ENCODE assay signal across 1 cellular context in the genomic region with DNA sequence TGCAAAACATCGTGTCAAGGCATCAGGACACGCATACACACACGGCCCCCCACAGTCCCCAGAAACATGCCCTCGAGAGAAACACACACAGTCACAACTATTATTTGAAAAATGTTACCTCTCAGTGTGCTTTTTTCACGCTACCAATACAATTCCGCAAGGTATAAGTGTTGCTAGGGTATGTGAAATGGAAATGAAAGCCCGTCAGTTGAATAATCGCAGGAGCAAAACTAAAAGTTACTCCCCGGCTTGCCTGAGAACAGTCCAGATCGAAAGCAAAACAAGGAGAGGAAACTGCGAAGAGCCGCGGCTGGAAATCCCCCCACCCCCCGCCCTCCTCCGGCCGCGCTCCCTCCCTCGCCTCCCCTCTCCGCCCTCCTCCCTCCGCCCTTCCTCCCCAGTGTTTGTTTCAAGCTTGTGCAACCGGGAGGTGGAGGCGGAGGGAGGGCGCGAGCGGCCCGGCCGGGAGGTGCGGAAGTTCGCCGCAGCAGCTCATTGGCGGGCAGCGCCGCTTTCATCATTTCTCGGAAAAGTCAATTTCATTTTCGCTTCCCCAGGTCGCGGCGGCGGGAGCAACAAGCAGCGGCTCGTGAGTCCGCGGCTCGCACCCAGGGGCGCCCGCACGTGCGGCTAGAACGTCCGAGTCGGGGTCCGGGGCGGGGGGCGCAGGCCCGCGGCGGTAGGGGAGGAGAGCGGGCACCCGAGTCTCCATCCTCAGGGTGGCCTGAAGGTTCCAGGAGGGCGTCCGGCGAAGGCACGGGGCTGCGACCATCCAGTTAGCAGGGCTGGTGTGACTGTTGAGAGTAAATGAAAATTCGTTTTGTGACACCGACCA.
TF ChIP-seq lines count a peak whose summit lies in the region.

A gene (minus strand): TSS at position 290 of the 835 bp plus-strand sequence. CDS start 45,486 bp downstream, outside the sequence.

TF ChIP-seq in H1, 55 proteins besides CTCF, POLR2A, EP300 and RAD21:
- TF ChIP-seq KDM5A (IDR thresholded peaks at IDR 0.05; ENCODE audit: low read length) (no peak), SIRT6 (IDR thresholded peaks at IDR 0.05; ENCODE audit: low read length) (no peak), CHD1 (IDR thresholded peaks at IDR 0.05; ENCODE audit: low read depth, low read length) (no peak), CHD2 (IDR thresholded peaks at IDR 0.05; ENCODE audit: low read length) (no peak), SIX5 (IDR thresholded peaks at IDR 0.05; ENCODE audit: low read depth, low read length) (no peak), SAP30 (IDR thresholded peaks at IDR 0.05; ENCODE audit: insufficient read depth, insufficient replicate concordance, low read length) (no peak), SP2 (IDR thresholded peaks at IDR 0.05; ENCODE audit: low read length) (no peak), YY1 (IDR thresholded peaks at IDR 0.05; ENCODE audit: low read depth, low read length) (0 out of 2 replicates have a peak, but pooled peaks have one; percentile 44), TEAD4 (IDR thresholded peaks at IDR 0.05; ENCODE audit: low read depth, low read length) (no peak), BACH1 (IDR thresholded peaks at IDR 0.05; ENCODE audit: low read length) (no peak), SRF (IDR thresholded peaks at IDR 0.05; ENCODE audit: low read depth, low read length) (no peak), SIN3A (conservative IDR thresholded peaks at IDR 0.05 in 1 of 2, IDR thresholded peaks at IDR 0.05 in 1 of 2; ENCODE audit: low read depth in 1 of 2, low read length in 2 of 2) (peak in 1 of 2 experiments; percentile 76; a peak in 1 of 4 replicates), SUZ12 (IDR thresholded peaks at IDR 0.05; ENCODE audit: low read length) (no peak), BCL11A (IDR thresholded peaks at IDR 0.05; ENCODE audit: low read depth in 2 of 2, low read length in 2 of 2) (no peak), POU5F1 (IDR thresholded peaks at IDR 0.05; ENCODE audit: low read depth, low read length) (no peak), GTF2F1 (IDR thresholded peaks at IDR 0.05; ENCODE audit: borderline replicate concordance, low read depth, low read length) (no peak), BRCA1 (IDR thresholded peaks at IDR 0.05; ENCODE audit: low read depth, low read length) (no peak), TAF1 (IDR thresholded peaks at IDR 0.05; ENCODE audit: low read depth, low read length) (peak; percentile 70), CBX5 (IDR thresholded peaks at IDR 0.05; ENCODE audit: low read depth, low read length) (no peak), RXRA (IDR thresholded peaks at IDR 0.05; ENCODE audit: insufficient read depth, low read depth, low read length) (no peak), FOSL1 (IDR thresholded peaks at IDR 0.05; ENCODE audit: insufficient read depth, low read depth, low read length) (no peak), KDM1A (IDR thresholded peaks at IDR 0.05; ENCODE audit: borderline replicate concordance, low read length) (no peak), SP1 (IDR thresholded peaks at IDR 0.05; ENCODE audit: low read depth, low read length) (no peak; the same call in 1 of the 2 replicates), PHF8 (conservative IDR thresholded peaks at IDR 0.05; ENCODE audit: low read depth, low read length) (peak; percentile 70), HDAC6 (IDR thresholded peaks at IDR 0.05; ENCODE audit: low read depth, low read length) (no peak), EZH2 (IDR thresholded peaks at IDR 0.05; ENCODE audit: low read depth, low read length, severe bottlenecking) (no peak), SP4 (IDR thresholded peaks at IDR 0.05; ENCODE audit: low read length) (no peak), ZNF274 (IDR thresholded peaks at IDR 0.05; ENCODE audit: borderline replicate concordance, extremely low read depth, low read length) (no peak), EGR1 (IDR thresholded peaks at IDR 0.05; ENCODE audit: borderline replicate concordance, low read depth, low read length) (peak; percentile 93), MAFK (IDR thresholded peaks at IDR 0.05; ENCODE audit: low read depth, low read length) (no peak), ASH2L (IDR thresholded peaks at IDR 0.05; ENCODE audit: low read length) (peak; percentile 98), RNF2 (IDR thresholded peaks at IDR 0.05; ENCODE audit: borderline replicate concordance, low read depth, low read length, missing control alignments, poor library complexity, severe bottlenecking) (no peak), KDM4A (IDR thresholded peaks at IDR 0.05; ENCODE audit: low read depth, low read length, severe bottlenecking) (peak; percentile 69), HDAC2 (IDR thresholded peaks at IDR 0.05; ENCODE audit: borderline replicate concordance in 1 of 2, low read depth in 2 of 2, low read length in 2 of 2) (peak in 1 of 2 experiments; percentile 15; a peak in 1 of 4 replicates), TCF12 (IDR thresholded peaks at IDR 0.05; ENCODE audit: low read depth, low read length) (no peak), CREB1 (IDR thresholded peaks at IDR 0.05) (no peak), RFX5 (IDR thresholded peaks at IDR 0.05; ENCODE audit: borderline replicate concordance, low read depth, low read length) (no peak), TBP (IDR thresholded peaks at IDR 0.05; ENCODE audit: low read depth, low read length) (0 out of 2 replicates have a peak, but pooled peaks have one; percentile 29), NRF1 (IDR thresholded peaks at IDR 0.05; ENCODE audit: low read depth, low read length) (no peak), RBBP5 (IDR thresholded peaks at IDR 0.05; ENCODE audit: borderline replicate concordance, low read depth, low read length) (peak; percentile 65; the same call in 1 of the 2 replicates), TAF7 (optimal IDR thresholded peaks at IDR 0.05; ENCODE audit: borderline replicate concordance, low read depth, low read length) (peak; percentile 71), CBX8 (IDR thresholded peaks at IDR 0.05; ENCODE audit: borderline replicate concordance, low read depth, low read length) (no peak), JUN (IDR thresholded peaks at IDR 0.05; ENCODE audit: low read depth, low read length) (no peak), NANOG (IDR thresholded peaks at IDR 0.05; ENCODE audit: insufficient read depth, low read depth, low read length, poor library complexity, severe bottlenecking) (no peak), POLR2AphosphoS5 (IDR thresholded peaks at IDR 0.05; ENCODE audit: low read depth, low read length) (0 out of 2 replicates have a peak, but pooled peaks have one; percentile 27), GABPA (IDR thresholded peaks at IDR 0.05; ENCODE audit: borderline replicate concordance, insufficient read depth, low read length) (no peak), CTBP2 (IDR thresholded peaks at IDR 0.05; ENCODE audit: borderline replicate concordance, insufficient read depth, insufficient read length, low read length) (no peak), CEBPB (IDR thresholded peaks at IDR 0.05; ENCODE audit: low read depth, low read length) (peak; percentile 94), JUND (IDR thresholded peaks at IDR 0.05; ENCODE audit: low read length) (no peak)
- TF ChIP-seq, protein P1, sequence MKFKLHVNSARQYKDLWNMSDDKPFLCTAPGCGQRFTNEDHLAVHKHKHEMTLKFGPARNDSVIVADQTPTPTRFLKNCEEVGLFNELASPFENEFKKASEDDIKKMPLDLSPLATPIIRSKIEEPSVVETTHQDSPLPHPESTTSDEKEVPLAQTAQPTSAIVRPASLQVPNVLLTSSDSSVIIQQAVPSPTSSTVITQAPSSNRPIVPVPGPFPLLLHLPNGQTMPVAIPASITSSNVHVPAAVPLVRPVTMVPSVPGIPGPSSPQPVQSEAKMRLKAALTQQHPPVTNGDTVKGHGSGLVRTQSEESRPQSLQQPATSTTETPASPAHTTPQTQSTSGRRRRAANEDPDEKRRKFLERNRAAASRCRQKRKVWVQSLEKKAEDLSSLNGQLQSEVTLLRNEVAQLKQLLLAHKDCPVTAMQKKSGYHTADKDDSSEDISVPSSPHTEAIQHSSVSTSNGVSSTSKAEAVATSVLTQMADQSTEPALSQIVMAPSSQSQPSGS (IDR thresholded peaks at IDR 0.05; ENCODE audit: low read length): no peak
- TF ChIP-seq, protein P2, sequence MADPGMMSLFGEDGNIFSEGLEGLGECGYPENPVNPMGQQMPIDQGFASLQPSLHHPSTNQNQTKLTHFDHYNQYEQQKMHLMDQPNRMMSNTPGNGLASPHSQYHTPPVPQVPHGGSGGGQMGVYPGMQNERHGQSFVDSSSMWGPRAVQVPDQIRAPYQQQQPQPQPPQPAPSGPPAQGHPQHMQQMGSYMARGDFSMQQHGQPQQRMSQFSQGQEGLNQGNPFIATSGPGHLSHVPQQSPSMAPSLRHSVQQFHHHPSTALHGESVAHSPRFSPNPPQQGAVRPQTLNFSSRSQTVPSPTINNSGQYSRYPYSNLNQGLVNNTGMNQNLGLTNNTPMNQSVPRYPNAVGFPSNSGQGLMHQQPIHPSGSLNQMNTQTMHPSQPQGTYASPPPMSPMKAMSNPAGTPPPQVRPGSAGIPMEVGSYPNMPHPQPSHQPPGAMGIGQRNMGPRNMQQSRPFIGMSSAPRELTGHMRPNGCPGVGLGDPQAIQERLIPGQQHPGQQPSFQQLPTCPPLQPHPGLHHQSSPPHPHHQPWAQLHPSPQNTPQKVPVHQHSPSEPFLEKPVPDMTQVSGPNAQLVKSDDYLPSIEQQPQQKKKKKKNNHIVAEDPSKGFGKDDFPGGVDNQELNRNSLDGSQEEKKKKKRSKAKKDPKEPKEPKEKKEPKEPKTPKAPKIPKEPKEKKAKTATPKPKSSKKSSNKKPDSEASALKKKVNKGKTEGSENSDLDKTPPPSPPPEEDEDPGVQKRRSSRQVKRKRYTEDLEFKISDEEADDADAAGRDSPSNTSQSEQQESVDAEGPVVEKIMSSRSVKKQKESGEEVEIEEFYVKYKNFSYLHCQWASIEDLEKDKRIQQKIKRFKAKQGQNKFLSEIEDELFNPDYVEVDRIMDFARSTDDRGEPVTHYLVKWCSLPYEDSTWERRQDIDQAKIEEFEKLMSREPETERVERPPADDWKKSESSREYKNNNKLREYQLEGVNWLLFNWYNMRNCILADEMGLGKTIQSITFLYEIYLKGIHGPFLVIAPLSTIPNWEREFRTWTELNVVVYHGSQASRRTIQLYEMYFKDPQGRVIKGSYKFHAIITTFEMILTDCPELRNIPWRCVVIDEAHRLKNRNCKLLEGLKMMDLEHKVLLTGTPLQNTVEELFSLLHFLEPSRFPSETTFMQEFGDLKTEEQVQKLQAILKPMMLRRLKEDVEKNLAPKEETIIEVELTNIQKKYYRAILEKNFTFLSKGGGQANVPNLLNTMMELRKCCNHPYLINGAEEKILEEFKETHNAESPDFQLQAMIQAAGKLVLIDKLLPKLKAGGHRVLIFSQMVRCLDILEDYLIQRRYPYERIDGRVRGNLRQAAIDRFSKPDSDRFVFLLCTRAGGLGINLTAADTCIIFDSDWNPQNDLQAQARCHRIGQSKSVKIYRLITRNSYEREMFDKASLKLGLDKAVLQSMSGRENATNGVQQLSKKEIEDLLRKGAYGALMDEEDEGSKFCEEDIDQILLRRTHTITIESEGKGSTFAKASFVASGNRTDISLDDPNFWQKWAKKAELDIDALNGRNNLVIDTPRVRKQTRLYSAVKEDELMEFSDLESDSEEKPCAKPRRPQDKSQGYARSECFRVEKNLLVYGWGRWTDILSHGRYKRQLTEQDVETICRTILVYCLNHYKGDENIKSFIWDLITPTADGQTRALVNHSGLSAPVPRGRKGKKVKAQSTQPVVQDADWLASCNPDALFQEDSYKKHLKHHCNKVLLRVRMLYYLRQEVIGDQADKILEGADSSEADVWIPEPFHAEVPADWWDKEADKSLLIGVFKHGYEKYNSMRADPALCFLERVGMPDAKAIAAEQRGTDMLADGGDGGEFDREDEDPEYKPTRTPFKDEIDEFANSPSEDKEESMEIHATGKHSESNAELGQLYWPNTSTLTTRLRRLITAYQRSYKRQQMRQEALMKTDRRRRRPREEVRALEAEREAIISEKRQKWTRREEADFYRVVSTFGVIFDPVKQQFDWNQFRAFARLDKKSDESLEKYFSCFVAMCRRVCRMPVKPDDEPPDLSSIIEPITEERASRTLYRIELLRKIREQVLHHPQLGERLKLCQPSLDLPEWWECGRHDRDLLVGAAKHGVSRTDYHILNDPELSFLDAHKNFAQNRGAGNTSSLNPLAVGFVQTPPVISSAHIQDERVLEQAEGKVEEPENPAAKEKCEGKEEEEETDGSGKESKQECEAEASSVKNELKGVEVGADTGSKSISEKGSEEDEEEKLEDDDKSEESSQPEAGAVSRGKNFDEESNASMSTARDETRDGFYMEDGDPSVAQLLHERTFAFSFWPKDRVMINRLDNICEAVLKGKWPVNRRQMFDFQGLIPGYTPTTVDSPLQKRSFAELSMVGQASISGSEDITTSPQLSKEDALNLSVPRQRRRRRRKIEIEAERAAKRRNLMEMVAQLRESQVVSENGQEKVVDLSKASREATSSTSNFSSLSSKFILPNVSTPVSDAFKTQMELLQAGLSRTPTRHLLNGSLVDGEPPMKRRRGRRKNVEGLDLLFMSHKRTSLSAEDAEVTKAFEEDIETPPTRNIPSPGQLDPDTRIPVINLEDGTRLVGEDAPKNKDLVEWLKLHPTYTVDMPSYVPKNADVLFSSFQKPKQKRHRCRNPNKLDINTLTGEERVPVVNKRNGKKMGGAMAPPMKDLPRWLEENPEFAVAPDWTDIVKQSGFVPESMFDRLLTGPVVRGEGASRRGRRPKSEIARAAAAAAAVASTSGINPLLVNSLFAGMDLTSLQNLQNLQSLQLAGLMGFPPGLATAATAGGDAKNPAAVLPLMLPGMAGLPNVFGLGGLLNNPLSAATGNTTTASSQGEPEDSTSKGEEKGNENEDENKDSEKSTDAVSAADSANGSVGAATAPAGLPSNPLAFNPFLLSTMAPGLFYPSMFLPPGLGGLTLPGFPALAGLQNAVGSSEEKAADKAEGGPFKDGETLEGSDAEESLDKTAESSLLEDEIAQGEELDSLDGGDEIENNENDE (IDR thresholded peaks at IDR 0.05; ENCODE audit: insufficient replicate concordance, low read length): no peak
- TF ChIP-seq, protein P3, sequence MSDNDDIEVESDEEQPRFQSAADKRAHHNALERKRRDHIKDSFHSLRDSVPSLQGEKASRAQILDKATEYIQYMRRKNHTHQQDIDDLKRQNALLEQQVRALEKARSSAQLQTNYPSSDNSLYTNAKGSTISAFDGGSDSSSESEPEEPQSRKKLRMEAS (IDR thresholded peaks at IDR 0.05): peak; percentile 36; the same call in 1 of the 2 replicates
- TF ChIP-seq, protein P4, sequence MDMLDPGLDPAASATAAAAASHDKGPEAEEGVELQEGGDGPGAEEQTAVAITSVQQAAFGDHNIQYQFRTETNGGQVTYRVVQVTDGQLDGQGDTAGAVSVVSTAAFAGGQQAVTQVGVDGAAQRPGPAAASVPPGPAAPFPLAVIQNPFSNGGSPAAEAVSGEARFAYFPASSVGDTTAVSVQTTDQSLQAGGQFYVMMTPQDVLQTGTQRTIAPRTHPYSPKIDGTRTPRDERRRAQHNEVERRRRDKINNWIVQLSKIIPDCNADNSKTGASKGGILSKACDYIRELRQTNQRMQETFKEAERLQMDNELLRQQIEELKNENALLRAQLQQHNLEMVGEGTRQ (IDR thresholded peaks at IDR 0.05; ENCODE audit: low read length): no peak
- TF ChIP-seq, protein P5, sequence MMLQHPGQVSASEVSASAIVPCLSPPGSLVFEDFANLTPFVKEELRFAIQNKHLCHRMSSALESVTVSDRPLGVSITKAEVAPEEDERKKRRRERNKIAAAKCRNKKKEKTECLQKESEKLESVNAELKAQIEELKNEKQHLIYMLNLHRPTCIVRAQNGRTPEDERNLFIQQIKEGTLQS (IDR thresholded peaks at IDR 0.05; ENCODE audit: insufficient read depth, low read depth, low read length): no peak
- TF ChIP-seq, protein P6, sequence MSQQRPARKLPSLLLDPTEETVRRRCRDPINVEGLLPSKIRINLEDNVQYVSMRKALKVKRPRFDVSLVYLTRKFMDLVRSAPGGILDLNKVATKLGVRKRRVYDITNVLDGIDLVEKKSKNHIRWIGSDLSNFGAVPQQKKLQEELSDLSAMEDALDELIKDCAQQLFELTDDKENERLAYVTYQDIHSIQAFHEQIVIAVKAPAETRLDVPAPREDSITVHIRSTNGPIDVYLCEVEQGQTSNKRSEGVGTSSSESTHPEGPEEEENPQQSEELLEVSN (IDR thresholded peaks at IDR 0.05): no peak; the same call in 1 of the 2 replicates
TF ChIP-seq in H1: peak in this region for 14.
